ENCODE assay signal across 17 cellular contexts in genomic region chr15:83018477-83018876, GRCh38. TPM values are rescaled to one million over a fixed set of nuclear protein-coding genes. Genes with fewer than 3 reads are reported as not detected.
DNase-seq lines count a peak whose midpoint lies in the region; ATAC-seq and TF ChIP-seq lines count a peak whose summit lies in the region.
"Had no signal": no experiment of that assay in that cellular context is flagged by ENCODE, and none has a peak within 500 bp of the region (broad histone marks: within the 10 kb centered on the region; RNA-seq: fewer than 3 reads in every experiment).

No MANE protein-coding gene starts in this region.

- no peak overlapping the region for H3K4me2 ChIP-seq in PC-9

- CTCF ChIA-PET in PC-9 (lab: Charles Lee), result no interaction called here

- H3K4me1 Mint-ChIP-seq in activated T-cell treated with anti-CD3 and anti-CD28 coated beads, Interleukin-2, amount 50 U/mL, for 24 hours (ENCODE audit: low read depth), result peaks cover 27% of the 10 kb centered on the region
- peaks cover 10% of the 10 kb centered on the region for H3K4me1 Mint-ChIP-seq in activated T-helper 17 cell treated with anti-CD3 and anti-CD28 coated beads, Interleukin-2, amount 50 U/mL, for 72 hours

- intact Hi-C loops in aorta (cut with DNase I), result loop anchor here in 1 of 2 donors (10.0 kb wide), 1 partner anchor 186 kb away; the partner anchor contains the start of gene HDGFL3
- intact Hi-C loops in PC-9 (cut with micrococcal nuclease; ENCODE audit: unreplicated experiment), result no loop called here

- no peaks in the 10 kb centered on the region for H3K27me3 ChIP-seq in aorta (ENCODE audit: control insufficient read depth in 1 of 2, insufficient read depth in 2 of 2, low read length in 1 of 2)
- no peaks in the 10 kb centered on the region for H3K27me3 ChIP-seq in PC-9 (ENCODE audit: insufficient read depth, low read depth)

- H4K20me1 ChIP-seq in PC-9 (ENCODE audit: insufficient read depth), result 0 out of 2 replicates have a peak, but pooled peaks cover 6% of the 10 kb centered on the region

- H3K36me3 Mint-ChIP-seq in activated T-cell treated with anti-CD3 and anti-CD28 coated beads, Interleukin-2, amount 50 U/mL, for 24 hours (ENCODE audit: low read depth), result peaks cover 69% of the 10 kb centered on the region
- peaks cover 59% of the 10 kb centered on the region for H3K36me3 Mint-ChIP-seq in activated T-helper 17 cell treated with anti-CD3 and anti-CD28 coated beads, Interleukin-2, amount 50 U/mL, for 72 hours (ENCODE audit: low read depth)

- no peak for TF ChIP-seq CTCF in epithelial cell of proximal tubule (conservative IDR thresholded peaks at IDR 0.05; ENCODE audit: low read depth, low read length)
- no peak for TF ChIP-seq CTCF in PC-9 (conservative IDR thresholded peaks at IDR 0.05)

- H3K9me2 ChIP-seq in PC-9 (ENCODE audit: insufficient read depth), result no peaks in the 10 kb centered on the region

- no peak for DNase-seq in activated T-cell treated with anti-CD3 and anti-CD28 coated beads, Interleukin-2, amount 50 U/mL, for 24 hours
- no peak for DNase-seq in activated T-cell treated with anti-CD3 and anti-CD28 coated beads for 4 hours
- peak; percentile 18 for DNase-seq in epithelial cell of proximal tubule (ENCODE audit: low read depth)
- peak; percentile 10 for DNase-seq in medulla oblongata (ENCODE audit: extremely low spot score)
- no peak for DNase-seq in aorta
- no peak for DNase-seq in PC-9
- DNase-seq: ACHN, H9, NCI-H1436, NCI-H1930, NCI-H2171, NCI-H526 treated with DMSO at 0.1 percent for 48 hours, Right ventricle myocardium superior had no signal

- H3K9me3 Mint-ChIP-seq in activated T-cell treated with anti-CD3 and anti-CD28 coated beads, Interleukin-2, amount 50 U/mL, for 24 hours, result no peaks in the 10 kb centered on the region
- H3K9me3 Mint-ChIP-seq in activated T-helper 17 cell treated with anti-CD3 and anti-CD28 coated beads, Interleukin-2, amount 50 U/mL, for 72 hours, result no peaks in the 10 kb centered on the region
- H3K9me3 Mint-ChIP-seq: H9 had no signal

- H3K27me3 Mint-ChIP-seq in activated T-cell treated with anti-CD3 and anti-CD28 coated beads, Interleukin-2, amount 50 U/mL, for 24 hours, result no peaks in the 10 kb centered on the region
- no peaks in the 10 kb centered on the region for H3K27me3 Mint-ChIP-seq in activated T-helper 17 cell treated with anti-CD3 and anti-CD28 coated beads, Interleukin-2, amount 50 U/mL, for 72 hours

- H3K4me3 Mint-ChIP-seq in activated T-cell treated with anti-CD3 and anti-CD28 coated beads, Interleukin-2, amount 50 U/mL, for 24 hours, result no peak overlapping the region
- no peak overlapping the region for H3K4me3 Mint-ChIP-seq in activated T-helper 17 cell treated with anti-CD3 and anti-CD28 coated beads, Interleukin-2, amount 50 U/mL, for 72 hours
- H3K4me3 Mint-ChIP-seq: H9 had no signal

- no peaks in the 10 kb centered on the region for H3K79me2 ChIP-seq in PC-9 (ENCODE audit: low read depth)

- H3K4me1 ChIP-seq in aorta (ENCODE audit: control insufficient read depth in 1 of 2, insufficient read depth in 2 of 2, low read length in 2 of 2) (no peaks in the 10 kb centered on the region), PC-9 (replicated peaks; ENCODE audit: insufficient read depth) (no peaks in the 10 kb centered on the region)

- no TSS peak for BruUV-seq in PC-9 (replicated peaks; lab: Mats Ljungman, UMichigan)

- H3K4me3 ChIP-seq in epithelial cell of proximal tubule (ENCODE audit: low read depth, low read length), result no peak overlapping the region
- H3K4me3 ChIP-seq in aorta (ENCODE audit: low read length in 2 of 2), result no peak overlapping the region
- no peak overlapping the region for H3K4me3 ChIP-seq in PC-9
- H3K4me3 ChIP-seq: SK-N-MC had no signal

- H3K27ac Mint-ChIP-seq in activated T-cell treated with anti-CD3 and anti-CD28 coated beads, Interleukin-2, amount 50 U/mL, for 24 hours, result peak overlapping the region; percentile 59
- H3K27ac Mint-ChIP-seq in activated T-helper 17 cell treated with anti-CD3 and anti-CD28 coated beads, Interleukin-2, amount 50 U/mL, for 72 hours, result no peak overlapping the region
- H3K27ac Mint-ChIP-seq: H9 had no signal

- POLR2A ChIA-PET in PC-9 (lab: Charles Lee; ENCODE audit: unreplicated experiment), result interaction anchor here (0.6 kb wide), 1 partner anchor 268 kb away, joined by 5 read pairs; no protein-coding TSS in a partner anchor

- H3F3A ChIP-seq in PC-9 (ENCODE audit: insufficient read depth, low read depth), result peaks cover 13% of the 10 kb centered on the region; the same call in 1 of the 2 replicates

- H2AFZ ChIP-seq in PC-9, result no peak overlapping the region

- ATAC-seq in activated T-helper 17 cell treated with anti-CD3 and anti-CD28 coated beads, Interleukin-2, amount 50 U/mL, for 72 hours (replicated peaks), result no peak
- ATAC-seq in aorta (ENCODE audit: low FRiP score), result no peak

- H3K9me3 ChIP-seq in aorta (ENCODE audit: control insufficient read depth, low read length) (no peaks in the 10 kb centered on the region), PC-9 (ENCODE audit: insufficient read depth, low read depth) (no peaks in the 10 kb centered on the region)

- peaks cover 0 to 2% of the 10 kb centered on the region in 2 donors for H3K36me3 ChIP-seq in aorta (ENCODE audit: control insufficient read depth in 1 of 2, insufficient read depth in 2 of 2, low read length in 1 of 2)
- H3K36me3 ChIP-seq in PC-9 (ENCODE audit: low read depth), result peaks cover 19% of the 10 kb centered on the region; the same call in 1 of the 2 replicates

- no peak overlapping the region for H3K27ac ChIP-seq in aorta (ENCODE audit: low read depth in 1 of 2, low read length in 2 of 2)
- H3K27ac ChIP-seq in PC-9, result no peak overlapping the region
- H3K27ac ChIP-seq: C4-2B, HL-60, SK-N-MC had no signal

- WGBS in aorta, 2 donors, result 81 to 84% methylated on average over 2 of the region's 2 CpGs

RNA-seq across cellular contexts. Expression of gene C15orf40, which starts 7.0 kb away (rescaled TPM):
- total RNA-seq in epithelial cell of proximal tubule, result 19.2 and 20.2 TPM in 2 replicates
- 10 to 100 TPM; 13.5 to 18.0 TPM for total RNA-seq in activated T-helper 17 cell treated with anti-CD3 and anti-CD28 coated beads, Interleukin-2, amount 50 U/mL, for 72 hours
- total RNA-seq in aorta, result 10 to 100 TPM; 15.0 to 15.3 TPM
- 10 to 100 TPM; 16.5 to 27.9 TPM for polyA plus RNA-seq in aorta
- total RNA-seq in PC-9 (2021), result 21.2 and 27.8 TPM in 2 replicates

RNA-seq across cellular contexts. Expression of gene RAMAC, which starts 32.5 kb away (rescaled TPM):
- total RNA-seq in epithelial cell of proximal tubule (35.8 and 40.5 TPM in 2 replicates), aorta (10 to 100 TPM; 11.5 to 12.2 TPM), PC-9 (2021) (18.2 and 18.7 TPM in 2 replicates)
- total RNA-seq in activated T-helper 17 cell treated with anti-CD3 and anti-CD28 coated beads, Interleukin-2, amount 50 U/mL, for 72 hours, result 10 to 100 TPM; 19.2 to 25.4 TPM
- 10 to 100 TPM; 14.8 to 24.3 TPM for polyA plus RNA-seq in aorta

RNA-seq across cellular contexts. Expression of gene BTBD1, which starts 48.6 kb away (rescaled TPM):
- 47.6 and 62.1 TPM in 2 replicates for total RNA-seq in epithelial cell of proximal tubule
- 10 to 100 TPM; 46.1 to 63.8 TPM for total RNA-seq in activated T-helper 17 cell treated with anti-CD3 and anti-CD28 coated beads, Interleukin-2, amount 50 U/mL, for 72 hours
- 10 to 100 TPM; 38.3 to 47.8 TPM for total RNA-seq in aorta
- 10 to 100 TPM; 21.0 to 32.1 TPM for polyA plus RNA-seq in aorta
- 24.7 and 28.2 TPM in 2 replicates for total RNA-seq in PC-9 (2021)

Comparison
In these comparisons a context has a peak if more than half of its experiments do, and no peak if none do; other contexts are left out.
1. DNase-seq: peak in epithelial cell of proximal tubule (single experiment) and medulla oblongata (single experiment); none in activated T-cell treated with anti-CD3 and anti-CD28 coated beads, Interleukin-2, amount 50 U/mL, for 24 hours (single experiment), activated T-cell treated with anti-CD3 and anti-CD28 coated beads for 4 hours (single experiment), aorta (0 of 2) and PC-9 (0 of 2).